21 cellular contexts compared by ENCODE assay signal in genomic region chr5:124760608-124761390, GRCh38. TPM values are rescaled to one million over a fixed set of nuclear protein-coding genes. Genes with fewer than 3 reads are reported as not detected.
"Had no signal": no experiment of that assay in that cellular context is flagged by ENCODE, and none has a peak within 500 bp of the region (broad histone marks: within the 10 kb centered on the region; RNA-seq: fewer than 3 reads in every experiment).

No MANE protein-coding gene starts in this region.

- H3K36me3 Mint-ChIP-seq: activated naive CD4-positive, alpha-beta T cell treated with anti-CD3 and anti-CD28 coated beads, Interleukin-2, amount 50 U/mL, for 24 hours; naive thymus-derived CD4-positive, alpha-beta T cell; stimulated activated memory B cell treated with anti-CD40 and anti-IgM and Interleukin-4, amounts not matched to agents 10 μg/mL and 1 μg/mL and 100 μg/mL, for 72 hours had no signal

- H3K36me3 ChIP-seq: breast epithelium, left ventricle myocardium inferior, ovary, spleen had no signal

- H3K9me3 ChIP-seq: breast epithelium, left ventricle myocardium inferior, ovary, spleen had no signal

- H3K27me3 Mint-ChIP-seq: activated CD4-positive, alpha-beta T cell treated with anti-CD3 and anti-CD28 coated beads, Interleukin-2, amount 10 ng/mL, durations not matched to agents 24 days and 14 days; activated naive CD4-positive, alpha-beta T cell treated with anti-CD3 and anti-CD28 coated beads, Interleukin-2, amount 50 U/mL, for 24 hours; naive thymus-derived CD4-positive, alpha-beta T cell; stimulated activated memory B cell treated with anti-CD40 and anti-IgM and Interleukin-4, amounts not matched to agents 10 μg/mL and 1 μg/mL and 100 μg/mL, for 72 hours had no signal

- H3K27me3 ChIP-seq: breast epithelium, foreskin keratinocyte, ovary, spleen had no signal

- H3K4me1 Mint-ChIP-seq: activated CD4-positive, alpha-beta T cell treated with anti-CD3 and anti-CD28 coated beads, Interleukin-2, amount 10 ng/mL, durations not matched to agents 24 days and 14 days; activated naive CD4-positive, alpha-beta T cell treated with anti-CD3 and anti-CD28 coated beads, Interleukin-2, amount 50 U/mL, for 24 hours; naive thymus-derived CD4-positive, alpha-beta T cell; stimulated activated memory B cell treated with anti-CD40 and anti-IgM and Interleukin-4, amounts not matched to agents 10 μg/mL and 1 μg/mL and 100 μg/mL, for 72 hours had no signal

- H3K27ac ChIP-seq: breast epithelium, coronary artery, foreskin keratinocyte, left ventricle myocardium inferior, ovary, spleen had no signal

- H3K4me1 ChIP-seq: breast epithelium, foreskin keratinocyte, left ventricle myocardium inferior, spleen had no signal

- ATAC-seq: activated CD8-positive, alpha-beta T cell treated with anti-CD3 and anti-CD28 coated beads, Interleukin-2, amount 10 ng/mL, durations not matched to agents 7 days and 5 days; foreskin keratinocyte; naive thymus-derived CD4-positive, alpha-beta T cell; stimulated activated memory B cell treated with anti-CD40 and anti-IgM and Interleukin-4, amounts not matched to agents 10 μg/mL and 1 μg/mL and 100 μg/mL, for 72 hours had no signal

- H3K27ac Mint-ChIP-seq: activated CD4-positive, alpha-beta T cell treated with anti-CD3 and anti-CD28 coated beads, Interleukin-2, amount 10 ng/mL, durations not matched to agents 24 days and 14 days; activated CD8-positive, alpha-beta T cell treated with anti-CD3 and anti-CD28 coated beads, Interleukin-2, amount 10 ng/mL, durations not matched to agents 7 days and 5 days; activated naive CD4-positive, alpha-beta T cell treated with anti-CD3 and anti-CD28 coated beads, Interleukin-2, amount 50 U/mL, for 24 hours; naive thymus-derived CD4-positive, alpha-beta T cell; stimulated activated memory B cell treated with anti-CD40 and anti-IgM and Interleukin-4, amounts not matched to agents 10 μg/mL and 1 μg/mL and 100 μg/mL, for 72 hours had no signal

- H3K4me3 Mint-ChIP-seq: activated CD4-positive, alpha-beta T cell treated with anti-CD3 and anti-CD28 coated beads, Interleukin-2, amount 10 ng/mL, durations not matched to agents 24 days and 14 days; activated CD8-positive, alpha-beta T cell treated with anti-CD3 and anti-CD28 coated beads, Interleukin-2, amount 10 ng/mL, durations not matched to agents 7 days and 5 days; activated naive CD4-positive, alpha-beta T cell treated with anti-CD3 and anti-CD28 coated beads, Interleukin-2, amount 50 U/mL, for 24 hours; naive thymus-derived CD4-positive, alpha-beta T cell; stimulated activated memory B cell treated with anti-CD40 and anti-IgM and Interleukin-4, amounts not matched to agents 10 μg/mL and 1 μg/mL and 100 μg/mL, for 72 hours had no signal

- H3K9me3 Mint-ChIP-seq: activated CD4-positive, alpha-beta T cell treated with anti-CD3 and anti-CD28 coated beads, Interleukin-2, amount 10 ng/mL, durations not matched to agents 24 days and 14 days; activated naive CD4-positive, alpha-beta T cell treated with anti-CD3 and anti-CD28 coated beads, Interleukin-2, amount 50 U/mL, for 24 hours; stimulated activated memory B cell treated with anti-CD40 and anti-IgM and Interleukin-4, amounts not matched to agents 10 μg/mL and 1 μg/mL and 100 μg/mL, for 72 hours had no signal

- H3K4me3 ChIP-seq: breast epithelium, coronary artery, left ventricle myocardium inferior, ovary, spleen had no signal

- DNase-seq: activated CD4-positive, alpha-beta T cell treated with anti-CD3 and anti-CD28 coated beads, Interleukin-2, amount 10 ng/mL, durations not matched to agents 24 days and 14 days; activated CD4-positive, CD25-positive, alpha-beta regulatory T cell; activated CD8-positive, alpha-beta memory T cell treated with anti-CD3 and anti-CD28 coated beads, Interleukin-2, amount 50 U/mL, for 4 hours; activated CD8-positive, alpha-beta T cell treated with anti-CD3 and anti-CD28 coated beads, Interleukin-2, amount 10 ng/mL, durations not matched to agents 7 days and 5 days; activated effector memory CD4-positive, alpha-beta T cell treated with Interleukin-2 at 50 U/mL for 16 hours; activated T-cell treated with anti-CD3 and anti-CD28 coated beads, Interleukin-2, amount 50 U/mL, for 48 hours; foreskin keratinocyte; glutamatergic neuron; kidney glomerular epithelial cell; left ventricle myocardium inferior; mammary epithelial cell; naive thymus-derived CD4-positive, alpha-beta T cell; ovary; spleen; stimulated activated CD4-positive, alpha-beta T cell treated with anti-CD3 and anti-CD28 coated beads, Interleukin-4, amount 100 ng/mL, for 4 hours; T-helper 1 cell; T-helper 9 cell had no signal

RNA-seq across cellular contexts. Expression of gene ZNF608, which starts 14.4 kb away (rescaled TPM):
- total RNA-seq: activated CD4-positive, alpha-beta T cell treated with anti-CD3 and anti-CD28 coated beads, Interleukin-2, amount 10 ng/mL, durations not matched to agents 24 days and 14 days; activated CD8-positive, alpha-beta T cell treated with anti-CD3 and anti-CD28 coated beads, Interleukin-2, amount 10 ng/mL, durations not matched to agents 7 days and 5 days had no signal
- polyA plus RNA-seq: naive thymus-derived CD4-positive, alpha-beta T cell had no signal
